In the genomic region with DNA sequence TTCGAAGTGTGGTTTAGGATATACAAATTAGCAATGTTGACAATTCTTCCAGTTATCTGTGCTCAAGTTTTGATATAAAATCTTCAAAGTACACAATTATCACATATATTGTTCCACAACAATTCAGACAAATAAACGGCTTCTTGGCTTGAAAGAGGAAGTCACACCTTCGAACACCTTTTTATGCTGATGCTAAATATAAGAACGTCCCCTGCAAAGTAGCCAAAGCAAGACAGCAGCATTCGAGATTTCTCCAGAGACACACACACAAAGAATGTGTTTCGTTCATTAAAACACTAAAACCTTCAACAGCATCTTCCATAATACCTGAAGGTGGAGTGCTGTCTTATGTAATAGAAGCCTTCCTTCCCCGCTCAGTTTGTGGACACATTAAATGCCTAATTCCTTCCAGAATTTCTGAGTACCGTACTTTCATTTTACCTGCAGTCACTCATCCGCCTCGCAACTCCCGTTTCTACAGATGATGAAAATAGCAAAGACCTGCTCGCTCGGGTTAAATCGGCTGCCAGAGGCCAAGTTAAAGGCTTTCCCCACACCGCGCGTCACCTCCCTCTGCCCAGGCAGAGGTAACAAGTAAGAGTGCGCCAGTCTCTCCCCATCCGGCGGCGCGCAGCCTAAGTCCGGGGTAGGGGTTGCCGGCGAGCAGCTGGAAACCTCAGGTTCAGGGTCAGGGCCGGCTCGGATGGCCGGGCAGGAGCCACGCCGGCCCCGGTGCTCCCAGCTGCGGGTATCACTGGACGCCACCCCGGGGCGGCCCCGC, we compare ENCODE assay signal across 8 cellular contexts. TPM values are rescaled to one million over a fixed set of nuclear protein-coding genes. Genes with fewer than 3 reads are reported as not detected.
DNase-seq lines count a peak whose midpoint lies in the region; ATAC-seq and TF ChIP-seq lines count a peak whose summit lies in the region.

No MANE protein-coding gene starts in this region.

- WGBS in transverse colon (ENCODE audit: low coverage in 1 of 2), 2 donors, result 4 to 6% methylated on average over 13 to 17 of the region's 36 CpGs

- H3K36me3 Mint-ChIP-seq in neural crest cell (ENCODE audit: low read depth), result no peaks in the 10 kb centered on the region

- in situ Hi-C loops in transverse colon (cut with MboI; ENCODE audit: low pct_ligation_motif_present in 1 of 4, low pct_unique_long_range_greater_than_20kb in 1 of 4, low sequenced_read_pairs in 3 of 4), result no loop called here

- H3K4me3 Mint-ChIP-seq in neural crest cell, result peak overlapping the region; percentile 90

- TF ChIP-seq CTCF in fibroblast of the aortic adventitia (IDR thresholded peaks at IDR 0.05; ENCODE audit: insufficient read depth, low read length) (no peak), neural crest cell (conservative IDR thresholded peaks at IDR 0.05) (no peak), transverse colon (IDR thresholded peaks at IDR 0.05) (no peak)

- no peak overlapping the region for H3K27ac Mint-ChIP-seq in neural crest cell (ENCODE audit: unreplicated experiment)

- no peaks in the 10 kb centered on the region for H3K9me3 Mint-ChIP-seq in neural crest cell

- no peak for TF ChIP-seq POLR2A in transverse colon (IDR thresholded peaks at IDR 0.05)

- H3K36me3 ChIP-seq in transverse colon, result no peaks in the 10 kb centered on the region

- peak; percentile 7 for DNase-seq in NCI-H1092 treated with DMSO at 0.1 percent for 48 hours (lab: John Stamatoyannopoulos, UW)
- no peak for DNase-seq in NCI-H1092 (lab: John Stamatoyannopoulos, UW)
- DNase-seq in NCI-H2227 treated with DMSO at 0.1 percent for 48 hours (lab: John Stamatoyannopoulos, UW), result peak; percentile 29
- DNase-seq in activated T-cell treated with anti-CD3 and anti-CD28 coated beads for 48 hours (ENCODE audit: low read depth), result peak; percentile 45
- DNase-seq in fibroblast of the aortic adventitia (ENCODE audit: low read depth), result no peak
- peak; percentile 43 for DNase-seq in neural crest cell (ENCODE audit: low read depth, low spot score)
- peak; percentile 15 for DNase-seq in transverse colon

- peaks cover 53% of the 10 kb centered on the region for H3K27me3 ChIP-seq in transverse colon

- peak; percentile 40 for ATAC-seq in HG02610 (IDR thresholded peaks at IDR 0.05; ENCODE audit: unreplicated experiment)

- H3K4me1 Mint-ChIP-seq in neural crest cell, result peaks cover 26% of the 10 kb centered on the region

- H3K9me3 ChIP-seq in transverse colon, result no peaks in the 10 kb centered on the region

- TF ChIP-seq EP300 in transverse colon (IDR thresholded peaks at IDR 0.05; ENCODE audit: low read depth), result no peak

- H3K4me1 ChIP-seq in transverse colon, result peaks cover 0 to 18% (median 8%) of the 10 kb centered on the region in 4 donors

- H3K4me3 ChIP-seq in fibroblast of the aortic adventitia (ENCODE audit: low read depth, low read length) (peak overlapping the region; percentile 94), transverse colon (peak overlapping the region; percentile 5 to 62 (median 58))

- intact Hi-C loops in transverse colon (cut with DNase I; ENCODE audit: low total_unique reads), result no loop called here

- H3K27ac ChIP-seq in transverse colon, result peak overlapping the region in 2 of 4 donors; percentile 17 to 48

- H3K27me3 Mint-ChIP-seq in neural crest cell (ENCODE audit: low read depth), result peaks cover 59% of the 10 kb centered on the region

RNA-seq across cellular contexts. Expression of a gene that starts 0.8 kb away (rescaled TPM):
- 252 and 1,159 TPM in 2 replicates for total RNA-seq in fibroblast of the aortic adventitia (ENCODE audit: low replicate concordance)
- total RNA-seq in neural crest cell, result 34.0 and 36.0 TPM in 2 replicates
- total RNA-seq in transverse colon, result 10 to 100 TPM in 3 of 4 donors, 1 to 10 TPM in 1; 4.9 to 37.4 (median 15.8) TPM

Comparison
In these comparisons a context has a peak if more than half of its experiments do, and no peak if none do; other contexts are left out.
1. DNase-seq: peak in NCI-H1092 treated with DMSO at 0.1 percent for 48 hours (single experiment), NCI-H2227 treated with DMSO at 0.1 percent for 48 hours (single experiment), activated T-cell treated with anti-CD3 and anti-CD28 coated beads for 48 hours (single experiment), neural crest cell (single experiment) and transverse colon (single experiment); none in NCI-H1092 (single experiment) and fibroblast of the aortic adventitia (single experiment).